8 cellular contexts compared by ENCODE assay signal in the genomic region with DNA sequence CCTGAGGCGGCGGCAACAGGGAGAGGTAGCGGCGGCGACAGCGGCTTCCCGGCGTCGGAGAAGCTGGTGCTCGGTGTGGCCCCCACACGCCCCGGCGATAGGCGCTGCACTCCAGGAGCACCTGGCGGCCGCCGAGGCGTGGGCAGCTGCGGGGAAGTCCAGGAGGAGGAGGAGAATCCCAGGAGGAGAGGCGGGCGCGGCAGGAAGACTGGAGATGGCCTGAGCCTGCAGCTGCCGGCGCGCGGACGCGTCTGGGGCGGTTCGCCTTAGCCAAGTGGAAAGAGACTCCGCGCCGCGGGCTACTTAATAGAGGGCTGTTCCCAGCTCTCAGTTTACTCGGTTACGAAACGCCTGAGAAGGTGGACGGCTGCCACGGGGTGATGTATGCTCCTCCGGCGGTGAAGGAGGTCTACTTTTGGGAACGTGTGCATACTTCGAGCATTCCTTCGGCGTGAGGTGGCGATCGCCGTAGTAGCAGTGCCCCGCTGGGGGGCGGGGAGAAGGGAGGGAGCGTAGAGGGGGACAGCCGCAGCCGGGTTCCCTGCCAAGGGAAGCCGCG. TPM values are rescaled to one million over a fixed set of nuclear protein-coding genes. Genes with fewer than 3 reads are reported as not detected.
DNase-seq lines count a peak whose midpoint lies in the region; ATAC-seq and TF ChIP-seq lines count a peak whose summit lies in the region.

A gene (minus strand): TSS at position 278 of the 559 bp plus-strand sequence. CDS start 3,261 bp downstream, outside the sequence.

- DNase-seq in GM04503 (ENCODE audit: low read depth) (peak; percentile 97), RPMI7951 (ENCODE audit: low read depth) (peak; percentile 98), coronary artery (ENCODE audit: low spot score) (peak; percentile 97), left colon (peak; percentile 71 to 76)

- no peaks in the 10 kb centered on the region for H3K9me3 Mint-ChIP-seq in stimulated activated memory B cell treated with anti-CD40 and anti-IgM and Interleukin-4, amounts not matched to agents 10 μg/mL and 1 μg/mL and 100 μg/mL, for 72 hours

- peak within 1 kb of the TSS; percentile 78 for H3K4me3 Mint-ChIP-seq in stimulated activated memory B cell treated with anti-CD40 and anti-IgM and Interleukin-4, amounts not matched to agents 10 μg/mL and 1 μg/mL and 100 μg/mL, for 72 hours

- peak; percentile 52 for ATAC-seq in left colon
- ATAC-seq in stimulated activated memory B cell treated with anti-CD40 and anti-IgM and Interleukin-4, amounts not matched to agents 10 μg/mL and 1 μg/mL and 100 μg/mL, for 72 hours, result no peak
- no peak for ATAC-seq in HG03159 (IDR thresholded peaks at IDR 0.05; ENCODE audit: unreplicated experiment)
- no peak for ATAC-seq in HG02852 (IDR thresholded peaks at IDR 0.05; ENCODE audit: unreplicated experiment)

- H3K4me3 ChIP-seq in coronary artery, result peak within 1 kb of the TSS; percentile 88

- no peak within 1 kb of the TSS for H3K27ac Mint-ChIP-seq in stimulated activated memory B cell treated with anti-CD40 and anti-IgM and Interleukin-4, amounts not matched to agents 10 μg/mL and 1 μg/mL and 100 μg/mL, for 72 hours

- peaks cover 65% of the 10 kb centered on the region for H3K4me1 Mint-ChIP-seq in stimulated activated memory B cell treated with anti-CD40 and anti-IgM and Interleukin-4, amounts not matched to agents 10 μg/mL and 1 μg/mL and 100 μg/mL, for 72 hours

- intact Hi-C loops in left colon (cut with DNase I, micrococcal nuclease), result no loop called here

- peaks cover 79% of the 10 kb centered on the region for H3K27me3 Mint-ChIP-seq in stimulated activated memory B cell treated with anti-CD40 and anti-IgM and Interleukin-4, amounts not matched to agents 10 μg/mL and 1 μg/mL and 100 μg/mL, for 72 hours

- TF ChIP-seq CTCF in 22Rv1 (IDR thresholded peaks at IDR 0.05) (peak; percentile 27; the same call in 1 of the 2 replicates), coronary artery (IDR thresholded peaks at IDR 0.05) (no peak)

- H3K27ac ChIP-seq in 22Rv1 (no peak within 1 kb of the TSS; the same call in 1 of the 2 replicates), coronary artery (peak within 1 kb of the TSS; percentile 83 to 91)

- no peaks in the 10 kb centered on the region for H3K36me3 Mint-ChIP-seq in stimulated activated memory B cell treated with anti-CD40 and anti-IgM and Interleukin-4, amounts not matched to agents 10 μg/mL and 1 μg/mL and 100 μg/mL, for 72 hours

RNA-seq across cellular contexts. Expression of the gene that starts here (rescaled TPM):
- 25.9 and 28.7 TPM in 2 replicates for total RNA-seq in RPMI7951 (2014; rRNA removed; shearing (Covaris generic))
- total RNA-seq in left colon, result 10 to 100 TPM in 1 of 2 donors, 1 to 10 TPM in 1; 5.5 to 18.4 TPM
